34 cellular contexts compared by ENCODE assay signal in the genomic region with DNA sequence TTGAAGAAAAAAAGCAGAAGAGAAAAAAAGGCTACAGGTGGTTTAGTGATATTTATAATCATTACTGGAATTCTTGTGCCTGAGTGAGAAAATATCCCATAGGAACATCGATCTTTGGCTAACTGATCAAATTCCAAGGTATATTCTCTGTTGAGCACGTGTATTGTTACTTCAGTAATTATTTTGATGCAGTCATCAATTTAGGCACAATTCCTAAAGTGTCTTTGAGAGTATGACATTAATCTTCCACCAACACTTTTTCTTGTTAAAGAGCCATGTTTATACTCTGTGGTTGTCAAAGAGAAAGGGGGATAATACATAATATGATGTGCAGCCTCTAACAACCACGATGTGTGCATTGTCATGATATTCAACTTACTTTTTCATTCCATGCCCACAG.
"Had no signal": no experiment of that assay in that cellular context is flagged by ENCODE, and none has a peak within 500 bp of the region (broad histone marks: within the 10 kb centered on the region; RNA-seq: fewer than 3 reads in every experiment).

No MANE protein-coding gene starts in this region.

- H3K27me3 Mint-ChIP-seq: activated CD4-positive, alpha-beta memory T cell treated with anti-CD3 and anti-CD28 coated beads for 36 hours; activated CD4-positive, alpha-beta T cell treated with anti-CD3 and anti-CD28 coated beads for 36 hours; activated CD4-positive, alpha-beta T cell treated with anti-CD3 and anti-CD28 coated beads, Interleukin-2, amount 10 ng/mL, durations not matched to agents 24 days and 14 days; activated naive CD4-positive, alpha-beta T cell treated with anti-CD3 and anti-CD28 coated beads, Interleukin-2, amount 50 U/mL, for 24 hours; activated naive CD8-positive, alpha-beta T cell treated with anti-CD3 and anti-CD28 coated beads for 36 hours; activated naive CD8-positive, alpha-beta T cell treated with anti-CD3 and anti-CD28 coated beads, Interleukin-2, amount 50 U/mL, for 24 hours; activated T-cell treated with anti-CD3 and anti-CD28 coated beads, Interleukin-2, amount 50 U/mL, for 24 hours; activated T-helper 17 cell treated with anti-CD3 and anti-CD28 coated beads, Interleukin-2, amount 50 U/mL, for 72 hours; brain had no signal

- H3K27ac Mint-ChIP-seq: activated CD4-positive, alpha-beta memory T cell treated with anti-CD3 and anti-CD28 coated beads for 36 hours; activated CD4-positive, alpha-beta T cell treated with anti-CD3 and anti-CD28 coated beads for 36 hours; activated CD4-positive, alpha-beta T cell treated with anti-CD3 and anti-CD28 coated beads, Interleukin-2, amount 10 ng/mL, durations not matched to agents 24 days and 14 days; activated naive CD4-positive, alpha-beta T cell treated with anti-CD3 and anti-CD28 coated beads, Interleukin-2, amount 50 U/mL, for 24 hours; activated naive CD8-positive, alpha-beta T cell treated with anti-CD3 and anti-CD28 coated beads for 36 hours; activated naive CD8-positive, alpha-beta T cell treated with anti-CD3 and anti-CD28 coated beads, Interleukin-2, amount 50 U/mL, for 24 hours; activated T-cell treated with anti-CD3 and anti-CD28 coated beads, Interleukin-2, amount 50 U/mL, for 24 hours; activated T-cell treated with anti-CD3 and anti-CD28 coated beads, Interleukin-2, amount 50 U/mL, for 72 hours; activated T-helper 17 cell treated with anti-CD3 and anti-CD28 coated beads, Interleukin-2, amount 50 U/mL, for 72 hours had no signal

- H3K4me3 Mint-ChIP-seq: activated CD4-positive, alpha-beta memory T cell treated with anti-CD3 and anti-CD28 coated beads for 36 hours; activated CD4-positive, alpha-beta T cell treated with anti-CD3 and anti-CD28 coated beads for 36 hours; activated CD4-positive, alpha-beta T cell treated with anti-CD3 and anti-CD28 coated beads, Interleukin-2, amount 10 ng/mL, durations not matched to agents 24 days and 14 days; activated naive CD4-positive, alpha-beta T cell treated with anti-CD3 and anti-CD28 coated beads, Interleukin-2, amount 50 U/mL, for 24 hours; activated naive CD8-positive, alpha-beta T cell treated with anti-CD3 and anti-CD28 coated beads for 36 hours; activated naive CD8-positive, alpha-beta T cell treated with anti-CD3 and anti-CD28 coated beads, Interleukin-2, amount 50 U/mL, for 24 hours; activated T-cell treated with anti-CD3 and anti-CD28 coated beads, Interleukin-2, amount 50 U/mL, for 24 hours; activated T-cell treated with anti-CD3 and anti-CD28 coated beads, Interleukin-2, amount 50 U/mL, for 72 hours; activated T-helper 17 cell treated with anti-CD3 and anti-CD28 coated beads, Interleukin-2, amount 50 U/mL, for 72 hours; brain had no signal

- H3K4me1 ChIP-seq: adrenal gland, breast epithelium, colonic mucosa, gastroesophageal sphincter had no signal

- H3K36me3 ChIP-seq: adrenal gland, breast epithelium, cardiac muscle cell, colonic mucosa, gastroesophageal sphincter, heart right ventricle had no signal

- DNase-seq: activated CD4-positive, alpha-beta memory T cell treated with anti-CD3 and anti-CD28 coated beads for 36 hours; activated CD4-positive, alpha-beta T cell treated with anti-CD3 and anti-CD28 coated beads for 36 hours; activated CD4-positive, alpha-beta T cell treated with anti-CD3 and anti-CD28 coated beads, Interleukin-2, amount 10 ng/mL, durations not matched to agents 24 days and 14 days; activated CD4-positive, CD25-positive, alpha-beta regulatory T cell; activated CD4-positive, CD25-positive, alpha-beta regulatory T cell treated with anti-CD3 and anti-CD28 coated beads, Interleukin-2, amount 50 U/mL, for 72 hours; activated CD8-positive, alpha-beta memory T cell treated with anti-CD3 and anti-CD28 coated beads, Interleukin-2, amount 50 U/mL, for 48 hours; activated effector memory CD4-positive, alpha-beta T cell treated with Interleukin-2 at 50 U/mL for 16 hours; activated gamma-delta T cell treated with Interleukin-2 at 50 U/mL for 16 hours; activated naive CD4-positive, alpha-beta T cell treated with Interleukin-2 at 50 U/mL for 16 hours; activated naive CD8-positive, alpha-beta T cell treated with anti-CD3 and anti-CD28 coated beads for 36 hours; activated naive CD8-positive, alpha-beta T cell treated with anti-CD3 and anti-CD28 coated beads, Interleukin-2, amount 50 U/mL, for 24 hours; activated T-cell treated with anti-CD3 and anti-CD28 coated beads for 4 hours; activated T-cell treated with anti-CD3 and anti-CD28 coated beads, Interleukin-2, amount 50 U/mL, for 24 hours; activated T-cell treated with anti-CD3 and anti-CD28 coated beads, Interleukin-2, amount 50 U/mL, for 72 hours; adrenal gland; amygdala; aorta; central memory CD4-positive, alpha-beta T cell; cerebellar nuclear complex; colonic mucosa; effector CD8-positive, alpha-beta T cell; esophagus squamous epithelium; foreskin melanocyte; heart right ventricle; T-helper 2 cell had no signal

- H3K9me3 ChIP-seq: adrenal gland, breast epithelium, colonic mucosa, esophagus squamous epithelium, gastroesophageal sphincter, heart right ventricle had no signal

- H3K4me3 ChIP-seq: adrenal gland, breast epithelium, cardiac muscle cell, colonic mucosa, esophagus squamous epithelium, gastroesophageal sphincter, heart right ventricle had no signal

- H3K9me3 Mint-ChIP-seq: activated CD4-positive, alpha-beta memory T cell treated with anti-CD3 and anti-CD28 coated beads for 36 hours; activated naive CD4-positive, alpha-beta T cell treated with anti-CD3 and anti-CD28 coated beads, Interleukin-2, amount 50 U/mL, for 24 hours; activated naive CD8-positive, alpha-beta T cell treated with anti-CD3 and anti-CD28 coated beads for 36 hours; activated naive CD8-positive, alpha-beta T cell treated with anti-CD3 and anti-CD28 coated beads, Interleukin-2, amount 50 U/mL, for 24 hours; activated T-cell treated with anti-CD3 and anti-CD28 coated beads, Interleukin-2, amount 50 U/mL, for 24 hours; activated T-cell treated with anti-CD3 and anti-CD28 coated beads, Interleukin-2, amount 50 U/mL, for 72 hours; brain had no signal

- ATAC-seq: activated CD4-positive, alpha-beta T cell treated with anti-CD3 and anti-CD28 coated beads for 36 hours; activated naive CD8-positive, alpha-beta T cell treated with anti-CD3 and anti-CD28 coated beads, Interleukin-2, amount 50 U/mL, for 24 hours; activated T-cell treated with anti-CD3 and anti-CD28 coated beads, Interleukin-2, amount 50 U/mL, for 72 hours; activated T-helper 17 cell treated with anti-CD3 and anti-CD28 coated beads, Interleukin-2, amount 50 U/mL, for 72 hours; gastroesophageal sphincter; heart right ventricle had no signal

- H3K27ac ChIP-seq: adrenal gland, breast epithelium, cardiac muscle cell, colonic mucosa, epithelial cell of prostate, esophagus squamous epithelium, gastroesophageal sphincter, heart right ventricle had no signal

- H3K27me3 ChIP-seq: adrenal gland, breast epithelium, cardiac muscle cell, colonic mucosa, esophagus squamous epithelium, gastroesophageal sphincter, heart right ventricle had no signal

- FAIRE-seq: endometrium, endothelial cell of umbilical vein had no signal
